Comparison of ENCODE assay signal across 3 cellular contexts in the genomic region with DNA sequence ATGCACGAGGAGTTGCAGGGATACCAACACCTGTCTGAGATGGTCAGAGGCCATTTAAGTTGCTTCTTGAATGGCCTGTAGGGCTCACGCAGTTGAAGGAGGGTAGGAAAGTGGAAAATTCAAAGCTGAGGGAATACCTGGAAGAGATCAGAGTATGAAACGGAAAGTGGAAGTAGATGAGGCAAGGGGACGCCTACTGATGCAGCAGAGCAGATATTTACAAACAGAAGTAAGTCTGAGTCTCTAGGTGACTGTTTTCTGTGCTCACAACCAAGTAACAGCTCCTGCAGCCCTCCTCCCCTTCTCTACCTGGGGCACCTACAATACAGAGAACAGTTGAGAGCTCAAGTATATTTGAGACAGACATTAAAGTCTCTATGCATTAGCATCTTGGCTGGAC. TPM values are rescaled to one million over a fixed set of nuclear protein-coding genes. Genes with fewer than 3 reads are reported as not detected.
"Had no signal": no experiment of that assay in that cellular context is flagged by ENCODE, and none has a peak within 500 bp of the region (broad histone marks: within the 10 kb centered on the region; RNA-seq: fewer than 3 reads in every experiment).

No MANE protein-coding gene starts in this region.

RNA-seq across cellular contexts. Expression of a gene that starts 57.5 kb away (rescaled TPM):
- total RNA-seq: mononuclear cell, natural killer cell had no signal
- polyA plus RNA-seq: immature natural killer cell had no signal

RNA-seq across cellular contexts. Expression of a gene that starts 58.1 kb away (rescaled TPM):
- polyA plus RNA-seq: immature natural killer cell had no signal
